ENCODE assay signal across 1 cellular context in genomic region chr3:61848885-61849284, GRCh38.
TF ChIP-seq lines count a peak whose summit lies in the region.

No MANE protein-coding gene starts in this region.

TF ChIP-seq in WTC11, 78 proteins besides CTCF, POLR2A, EP300 and RAD21 (continued from another document):
- TF ChIP-seq, protein P1, sequence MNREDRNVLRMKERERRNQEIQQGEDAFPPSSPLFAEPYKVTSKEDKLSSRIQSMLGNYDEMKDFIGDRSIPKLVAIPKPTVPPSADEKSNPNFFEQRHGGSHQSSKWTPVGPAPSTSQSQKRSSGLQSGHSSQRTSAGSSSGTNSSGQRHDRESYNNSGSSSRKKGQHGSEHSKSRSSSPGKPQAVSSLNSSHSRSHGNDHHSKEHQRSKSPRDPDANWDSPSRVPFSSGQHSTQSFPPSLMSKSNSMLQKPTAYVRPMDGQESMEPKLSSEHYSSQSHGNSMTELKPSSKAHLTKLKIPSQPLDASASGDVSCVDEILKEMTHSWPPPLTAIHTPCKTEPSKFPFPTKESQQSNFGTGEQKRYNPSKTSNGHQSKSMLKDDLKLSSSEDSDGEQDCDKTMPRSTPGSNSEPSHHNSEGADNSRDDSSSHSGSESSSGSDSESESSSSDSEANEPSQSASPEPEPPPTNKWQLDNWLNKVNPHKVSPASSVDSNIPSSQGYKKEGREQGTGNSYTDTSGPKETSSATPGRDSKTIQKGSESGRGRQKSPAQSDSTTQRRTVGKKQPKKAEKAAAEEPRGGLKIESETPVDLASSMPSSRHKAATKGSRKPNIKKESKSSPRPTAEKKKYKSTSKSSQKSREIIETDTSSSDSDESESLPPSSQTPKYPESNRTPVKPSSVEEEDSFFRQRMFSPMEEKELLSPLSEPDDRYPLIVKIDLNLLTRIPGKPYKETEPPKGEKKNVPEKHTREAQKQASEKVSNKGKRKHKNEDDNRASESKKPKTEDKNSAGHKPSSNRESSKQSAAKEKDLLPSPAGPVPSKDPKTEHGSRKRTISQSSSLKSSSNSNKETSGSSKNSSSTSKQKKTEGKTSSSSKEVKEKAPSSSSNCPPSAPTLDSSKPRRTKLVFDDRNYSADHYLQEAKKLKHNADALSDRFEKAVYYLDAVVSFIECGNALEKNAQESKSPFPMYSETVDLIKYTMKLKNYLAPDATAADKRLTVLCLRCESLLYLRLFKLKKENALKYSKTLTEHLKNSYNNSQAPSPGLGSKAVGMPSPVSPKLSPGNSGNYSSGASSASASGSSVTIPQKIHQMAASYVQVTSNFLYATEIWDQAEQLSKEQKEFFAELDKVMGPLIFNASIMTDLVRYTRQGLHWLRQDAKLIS (CRISPR knock-in tag; IDR thresholded peaks at IDR 0.05; ENCODE audit: borderline replicate concordance): no peak
- TF ChIP-seq TCF7 (CRISPR knock-in tag; IDR thresholded peaks at IDR 0.05; ENCODE audit: low read depth) (no peak), ZNF219 (CRISPR knock-in tag; IDR thresholded peaks at IDR 0.05; ENCODE audit: borderline replicate concordance) (no peak), TP53 (CRISPR knock-in tag; IDR thresholded peaks at IDR 0.05) (no peak), ZMAT4 (CRISPR knock-in tag; IDR thresholded peaks at IDR 0.05) (no peak)
- TF ChIP-seq, protein P2, sequence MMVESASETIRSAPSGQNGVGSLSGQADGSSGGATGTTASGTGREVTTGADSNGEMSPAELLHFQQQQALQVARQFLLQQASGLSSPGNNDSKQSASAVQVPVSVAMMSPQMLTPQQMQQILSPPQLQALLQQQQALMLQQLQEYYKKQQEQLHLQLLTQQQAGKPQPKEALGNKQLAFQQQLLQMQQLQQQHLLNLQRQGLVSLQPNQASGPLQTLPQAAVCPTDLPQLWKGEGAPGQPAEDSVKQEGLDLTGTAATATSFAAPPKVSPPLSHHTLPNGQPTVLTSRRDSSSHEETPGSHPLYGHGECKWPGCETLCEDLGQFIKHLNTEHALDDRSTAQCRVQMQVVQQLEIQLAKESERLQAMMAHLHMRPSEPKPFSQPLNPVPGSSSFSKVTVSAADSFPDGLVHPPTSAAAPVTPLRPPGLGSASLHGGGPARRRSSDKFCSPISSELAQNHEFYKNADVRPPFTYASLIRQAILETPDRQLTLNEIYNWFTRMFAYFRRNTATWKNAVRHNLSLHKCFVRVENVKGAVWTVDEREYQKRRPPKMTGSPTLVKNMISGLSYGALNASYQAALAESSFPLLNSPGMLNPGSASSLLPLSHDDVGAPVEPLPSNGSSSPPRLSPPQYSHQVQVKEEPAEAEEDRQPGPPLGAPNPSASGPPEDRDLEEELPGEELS (CRISPR knock-in tag; IDR thresholded peaks at IDR 0.05): no peak
- TF ChIP-seq, protein P3, sequence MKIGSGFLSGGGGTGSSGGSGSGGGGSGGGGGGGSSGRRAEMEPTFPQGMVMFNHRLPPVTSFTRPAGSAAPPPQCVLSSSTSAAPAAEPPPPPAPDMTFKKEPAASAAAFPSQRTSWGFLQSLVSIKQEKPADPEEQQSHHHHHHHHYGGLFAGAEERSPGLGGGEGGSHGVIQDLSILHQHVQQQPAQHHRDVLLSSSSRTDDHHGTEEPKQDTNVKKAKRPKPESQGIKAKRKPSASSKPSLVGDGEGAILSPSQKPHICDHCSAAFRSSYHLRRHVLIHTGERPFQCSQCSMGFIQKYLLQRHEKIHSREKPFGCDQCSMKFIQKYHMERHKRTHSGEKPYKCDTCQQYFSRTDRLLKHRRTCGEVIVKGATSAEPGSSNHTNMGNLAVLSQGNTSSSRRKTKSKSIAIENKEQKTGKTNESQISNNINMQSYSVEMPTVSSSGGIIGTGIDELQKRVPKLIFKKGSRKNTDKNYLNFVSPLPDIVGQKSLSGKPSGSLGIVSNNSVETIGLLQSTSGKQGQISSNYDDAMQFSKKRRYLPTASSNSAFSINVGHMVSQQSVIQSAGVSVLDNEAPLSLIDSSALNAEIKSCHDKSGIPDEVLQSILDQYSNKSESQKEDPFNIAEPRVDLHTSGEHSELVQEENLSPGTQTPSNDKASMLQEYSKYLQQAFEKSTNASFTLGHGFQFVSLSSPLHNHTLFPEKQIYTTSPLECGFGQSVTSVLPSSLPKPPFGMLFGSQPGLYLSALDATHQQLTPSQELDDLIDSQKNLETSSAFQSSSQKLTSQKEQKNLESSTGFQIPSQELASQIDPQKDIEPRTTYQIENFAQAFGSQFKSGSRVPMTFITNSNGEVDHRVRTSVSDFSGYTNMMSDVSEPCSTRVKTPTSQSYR (CRISPR knock-in tag; IDR thresholded peaks at IDR 0.05): no peak
- TF ChIP-seq, protein P4, sequence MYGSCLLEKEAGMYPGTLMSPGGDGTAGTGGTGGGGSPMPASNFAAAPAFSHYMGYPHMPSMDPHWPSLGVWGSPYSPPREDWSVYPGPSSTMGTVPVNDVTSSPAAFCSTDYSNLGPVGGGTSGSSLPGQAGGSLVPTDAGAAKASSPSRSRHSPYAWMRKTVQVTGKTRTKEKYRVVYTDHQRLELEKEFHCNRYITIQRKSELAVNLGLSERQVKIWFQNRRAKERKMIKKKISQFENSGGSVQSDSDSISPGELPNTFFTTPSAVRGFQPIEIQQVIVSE (CRISPR knock-in tag; IDR thresholded peaks at IDR 0.05; ENCODE audit: borderline replicate concordance): no peak
